10 cellular contexts compared by ENCODE assay signal in genomic region chr4:128830906-128831525, GRCh38. TPM values are rescaled to one million over a fixed set of nuclear protein-coding genes. Genes with fewer than 3 reads are reported as not detected.
DNase-seq lines count a peak whose midpoint lies in the region; ATAC-seq and TF ChIP-seq lines count a peak whose summit lies in the region.
"Had no signal": no experiment of that assay in that cellular context is flagged by ENCODE, and none has a peak within 500 bp of the region (broad histone marks: within the 10 kb centered on the region; RNA-seq: fewer than 3 reads in every experiment).

No MANE protein-coding gene starts in this region.

- H3K27ac Mint-ChIP-seq in activated CD4-positive, alpha-beta T cell treated with anti-CD3 and anti-CD28 coated beads, Interleukin-2, amount 10 ng/mL, durations not matched to agents 7 days and 5 days = peak overlapping the region; percentile 0

- H3K4me3 ChIP-seq in skeletal muscle satellite cell (ENCODE audit: low read length) (no peak overlapping the region), upper lobe of left lung (no peak overlapping the region)

- H3K9ac ChIP-seq in skeletal muscle satellite cell (ENCODE audit: low read depth, low read length) = no peak overlapping the region

- POLR2A ChIA-PET in activated CD4-positive, alpha-beta T cell treated with anti-CD3 and anti-CD28 coated beads, Interleukin-2, amount 10 ng/mL, durations not matched to agents 7 days and 5 days (lab: Charles Lee) = no interaction called here

- H3K4me1 ChIP-seq in skeletal muscle satellite cell (ENCODE audit: control insufficient read depth, insufficient read depth, low read length) (peaks cover 9% of the 10 kb centered on the region), upper lobe of left lung (peaks cover 18 to 44% (median 29%) of the 10 kb centered on the region in 4 donors)

- H3K4me2 ChIP-seq in skeletal muscle satellite cell (ENCODE audit: low read length) = peak overlapping the region; percentile 34

- WGBS in upper lobe of left lung, 2 donors = 16 to 31% methylated on average over 5 of the region's 5 CpGs

- no peaks in the 10 kb centered on the region for H3K27me3 Mint-ChIP-seq in activated CD4-positive, alpha-beta T cell treated with anti-CD3 and anti-CD28 coated beads, Interleukin-2, amount 10 ng/mL, durations not matched to agents 7 days and 5 days

- CTCF ChIA-PET in activated CD4-positive, alpha-beta T cell treated with anti-CD3 and anti-CD28 coated beads, Interleukin-2, amount 10 ng/mL, durations not matched to agents 7 days and 5 days (lab: Charles Lee) = interaction anchor here (0.7 to 1.4 kb wide), 3 partner anchors 10 to 32 kb away, joined by 4 to 6 read pairs (median 5); no protein-coding TSS in a partner anchor

- H3K27ac ChIP-seq in upper lobe of left lung = peak overlapping the region in 2 of 4 donors; percentile 13 to 36
- H3K27ac ChIP-seq: WERI-Rb-1 had no signal

- TF ChIP-seq POLR2A in upper lobe of left lung (IDR thresholded peaks at IDR 0.05) = no peak

- H3K36me3 ChIP-seq in skeletal muscle satellite cell (ENCODE audit: insufficient read depth, low read length) = peaks cover 17% of the 10 kb centered on the region
- peaks cover 0 to 32% (median 10%) of the 10 kb centered on the region in 4 donors for H3K36me3 ChIP-seq in upper lobe of left lung

- no peak for ATAC-seq in upper lobe of left lung (ENCODE audit: low FRiP score in 2 of 2)
- no peak for ATAC-seq in GM18858 (IDR thresholded peaks at IDR 0.05; ENCODE audit: unreplicated experiment)

- TF ChIP-seq CTCF in upper lobe of left lung (IDR thresholded peaks at IDR 0.05) = no peak

- H3K9me3 ChIP-seq in skeletal muscle satellite cell (replicated peaks; ENCODE audit: low read length) (no peaks in the 10 kb centered on the region), upper lobe of left lung (no peaks in the 10 kb centered on the region)

- H3K4me1 Mint-ChIP-seq in activated CD4-positive, alpha-beta T cell treated with anti-CD3 and anti-CD28 coated beads, Interleukin-2, amount 10 ng/mL, durations not matched to agents 7 days and 5 days = peaks cover 38% of the 10 kb centered on the region

- TF ChIP-seq EP300 in upper lobe of left lung (IDR thresholded peaks at IDR 0.05) = no peak

- peaks cover 30% of the 10 kb centered on the region for H3K36me3 Mint-ChIP-seq in activated CD4-positive, alpha-beta T cell treated with anti-CD3 and anti-CD28 coated beads, Interleukin-2, amount 10 ng/mL, durations not matched to agents 7 days and 5 days (ENCODE audit: low read depth)

- peaks cover 4% of the 10 kb centered on the region for H3K9me3 Mint-ChIP-seq in activated CD4-positive, alpha-beta T cell treated with anti-CD3 and anti-CD28 coated beads, Interleukin-2, amount 10 ng/mL, durations not matched to agents 7 days and 5 days

- no peak for DNase-seq in activated CD4-positive, alpha-beta T cell treated with anti-CD3 and anti-CD28 coated beads, Interleukin-2, amount 10 ng/mL, durations not matched to agents 7 days and 5 days
- no peak for DNase-seq in activated CD4-positive, alpha-beta T cell treated with anti-CD3 and anti-CD28 coated beads for 1 hour
- peak; percentile 91 for DNase-seq in NCI-H526 treated with DMSO at 0.1 percent for 48 hours (lab: John Stamatoyannopoulos, UW)
- peak; percentile 33 for DNase-seq in fibroblast of peridontal ligament (ENCODE audit: extremely low read depth)
- no peak for DNase-seq in upper lobe of left lung
- no peak for DNase-seq in hypothalamus (lab: John Stamatoyannopoulos, UW)
- DNase-seq: ACHN had no signal

- H3K27me3 ChIP-seq in skeletal muscle satellite cell (ENCODE audit: control insufficient read depth, insufficient read depth, low read length) = no peaks in the 10 kb centered on the region
- H3K27me3 ChIP-seq in upper lobe of left lung = no peaks in the 10 kb centered on the region

- no peak overlapping the region for H3K4me3 Mint-ChIP-seq in activated CD4-positive, alpha-beta T cell treated with anti-CD3 and anti-CD28 coated beads, Interleukin-2, amount 10 ng/mL, durations not matched to agents 7 days and 5 days

RNA-seq across cellular contexts. Expression of gene JADE1, which starts 21.5 kb away (rescaled TPM):
- 10 to 100 TPM; 33.2 to 39.4 TPM for total RNA-seq in activated CD4-positive, alpha-beta T cell treated with anti-CD3 and anti-CD28 coated beads, Interleukin-2, amount 10 ng/mL, durations not matched to agents 7 days and 5 days
- 17.0 and 20.5 TPM in 2 replicates for total RNA-seq in skeletal muscle satellite cell (2012; rRNA removed)
- total RNA-seq in upper lobe of left lung = 10 to 100 TPM; 26.2 to 46.5 (median 38.1) TPM

Comparison
In these comparisons a context has a peak if more than half of its experiments do, and no peak if none do; other contexts are left out.
1. DNase-seq: peak in NCI-H526 treated with DMSO at 0.1 percent for 48 hours (single experiment) and fibroblast of peridontal ligament (single experiment); none in activated CD4-positive, alpha-beta T cell treated with anti-CD3 and anti-CD28 coated beads, Interleukin-2, amount 10 ng/mL, durations not matched to agents 7 days and 5 days (single experiment), activated CD4-positive, alpha-beta T cell treated with anti-CD3 and anti-CD28 coated beads for 1 hour (single experiment), upper lobe of left lung (0 of 2) and hypothalamus (0 of 51).